ENCODE assay signal across 8 cellular contexts in genomic region chr17:4899341-4900230, GRCh38. TPM values are rescaled to one million over a fixed set of nuclear protein-coding genes. Genes with fewer than 3 reads are reported as not detected.
DNase-seq lines count a peak whose midpoint lies in the region; ATAC-seq and TF ChIP-seq lines count a peak whose summit lies in the region.

TSS of gene C17orf107 (plus strand) at chr17:4899536. CDS start at chr17:4899763, 227 bp downstream.

- ATAC-seq in HG03159 (IDR thresholded peaks at IDR 0.05; ENCODE audit: unreplicated experiment) = peak; percentile 49
- no peak for ATAC-seq in GM21576 (IDR thresholded peaks at IDR 0.05; ENCODE audit: unreplicated experiment)

- no peaks in the 10 kb centered on the region for H3K27me3 ChIP-seq in liver (ENCODE audit: control insufficient read depth in 4 of 4, insufficient read depth in 4 of 4, low read length in 3 of 4)

- 14% methylated on average over 60 of the region's 60 CpGs for WGBS in liver

- no peaks in the 10 kb centered on the region for H3K9me3 ChIP-seq in liver (ENCODE audit: control insufficient read depth in 4 of 4, low read length in 3 of 4)

- TF ChIP-seq CTCF in coronary artery (IDR thresholded peaks at IDR 0.05) (no peak), liver (IDR thresholded peaks at IDR 0.05; ENCODE audit: low read depth, low read length, missing input control) (no peak)

- DNase-seq in CD1c-positive myeloid dendritic cell (ENCODE audit: extremely low spot score) (peak; percentile 100), coronary artery (ENCODE audit: low spot score) (peak; percentile 87), RKO (ENCODE audit: low spot score) (no peak)
- peak; percentile 87 for DNase-seq in activated CD4-positive, alpha-beta T cell treated with anti-CD3 and anti-CD28 coated beads, Interleukin-2, amount 10 ng/mL, durations not matched to agents 7 days and 5 days
- peak; percentile 95 for DNase-seq in stimulated activated CD4-positive, alpha-beta T cell treated with anti-CD3 and anti-CD28 coated beads, Interleukin-4, amount 100 ng/mL, for 24 hours

- H3K36me3 ChIP-seq in liver (ENCODE audit: control insufficient read depth in 4 of 4, insufficient read depth in 3 of 4, low read depth in 1 of 4, low read length in 3 of 4) = peaks cover 0 to 20% (median 8%) of the 10 kb centered on the region in 4 donors

- peaks cover 40% of the 10 kb centered on the region for H3K4me1 Mint-ChIP-seq in activated CD4-positive, alpha-beta T cell treated with anti-CD3 and anti-CD28 coated beads, Interleukin-2, amount 10 ng/mL, durations not matched to agents 7 days and 5 days

- peaks cover 13% of the 10 kb centered on the region for H3K36me3 Mint-ChIP-seq in activated CD4-positive, alpha-beta T cell treated with anti-CD3 and anti-CD28 coated beads, Interleukin-2, amount 10 ng/mL, durations not matched to agents 7 days and 5 days (ENCODE audit: low read depth)

- H3K27ac ChIP-seq in coronary artery (peak within 1 kb of the TSS in 1 of 2 donors; percentile 40), liver (ENCODE audit: low read depth in 1 of 2, low read length in 2 of 2) (peak within 1 kb of the TSS; percentile 67 to 76)

- H3K9ac ChIP-seq in liver (ENCODE audit: low read depth in 1 of 2, low read length in 2 of 2) = peak within 1 kb of the TSS; percentile 55 to 57

- CTCF ChIA-PET in activated CD4-positive, alpha-beta T cell treated with anti-CD3 and anti-CD28 coated beads, Interleukin-2, amount 10 ng/mL, durations not matched to agents 7 days and 5 days (lab: Charles Lee) = interaction anchor here (0.5 to 2.2 kb wide), 10 partner anchors 9 to 530 kb away, joined by 3 to 9 read pairs (median 4); partner anchors contain the start of genes ARRB2, GGT6, PELP1 and RNF167

- H3K4me3 ChIP-seq in coronary artery (peak within 1 kb of the TSS; percentile 69), liver (ENCODE audit: low read depth in 1 of 3, low read length in 3 of 3) (peak within 1 kb of the TSS; percentile 58 to 86 (median 61))

- no peak for TF ChIP-seq RAD21 in liver (IDR thresholded peaks at IDR 0.05)

- POLR2A ChIA-PET in activated CD4-positive, alpha-beta T cell treated with anti-CD3 and anti-CD28 coated beads, Interleukin-2, amount 10 ng/mL, durations not matched to agents 7 days and 5 days (lab: Charles Lee) = interaction anchor here (0.6 to 1.4 kb wide), 3 partner anchors 40 to 189 kb away, joined by 3 to 9 read pairs (median 4); partner anchors contain the start of genes ARRB2, RNF167 and SLC25A11

- peak within 1 kb of the TSS; percentile 86 for H3K27ac Mint-ChIP-seq in activated CD4-positive, alpha-beta T cell treated with anti-CD3 and anti-CD28 coated beads, Interleukin-2, amount 10 ng/mL, durations not matched to agents 7 days and 5 days

- H3K4me3 Mint-ChIP-seq in activated CD4-positive, alpha-beta T cell treated with anti-CD3 and anti-CD28 coated beads, Interleukin-2, amount 10 ng/mL, durations not matched to agents 7 days and 5 days = peak within 1 kb of the TSS; percentile 82

- peaks cover 13% of the 10 kb centered on the region for H3K27me3 Mint-ChIP-seq in activated CD4-positive, alpha-beta T cell treated with anti-CD3 and anti-CD28 coated beads, Interleukin-2, amount 10 ng/mL, durations not matched to agents 7 days and 5 days

- H3K4me1 ChIP-seq in liver (ENCODE audit: control insufficient read depth in 4 of 4, insufficient read depth in 4 of 4, low read length in 3 of 4) = peaks cover 6 to 48% (median 28%) of the 10 kb centered on the region in 4 donors

- no peaks in the 10 kb centered on the region for H3K9me3 Mint-ChIP-seq in activated CD4-positive, alpha-beta T cell treated with anti-CD3 and anti-CD28 coated beads, Interleukin-2, amount 10 ng/mL, durations not matched to agents 7 days and 5 days

TF ChIP-seq in liver, 16 proteins besides CTCF, POLR2A, EP300 and RAD21:
- no peak for TF ChIP-seq TAF1 (conservative IDR thresholded peaks at IDR 0.05)
- peak; percentile 68 to 82 for TF ChIP-seq EGR1 (IDR thresholded peaks at IDR 0.05; ENCODE audit: low read depth in 2 of 2)
- TF ChIP-seq JUND (IDR thresholded peaks at IDR 0.05) = no peak

RNA-seq across cellular contexts. Expression of gene C17orf107, which starts in this region (rescaled TPM):
- total RNA-seq in activated CD4-positive, alpha-beta T cell treated with anti-CD3 and anti-CD28 coated beads, Interleukin-2, amount 10 ng/mL, durations not matched to agents 7 days and 5 days = under 1 TPM; 0.77 to 0.92 TPM
- 1 to 10 TPM; 1.1 to 2.3 TPM for total RNA-seq in liver
- 1 to 10 TPM in 1 of 2 donors, under 1 TPM in 1; 0.19 to 5.9 TPM for polyA plus RNA-seq in liver

Comparison
In these comparisons a context has a peak if more than half of its experiments do, and no peak if none do; other contexts are left out.
1. Peak in DNase-seq in activated CD4-positive, alpha-beta T cell treated with anti-CD3 and anti-CD28 coated beads, Interleukin-2, amount 10 ng/mL, durations not matched to agents 7 days and 5 days; RNA of the gene not detected or under 1 TPM.